In the genomic region with DNA sequence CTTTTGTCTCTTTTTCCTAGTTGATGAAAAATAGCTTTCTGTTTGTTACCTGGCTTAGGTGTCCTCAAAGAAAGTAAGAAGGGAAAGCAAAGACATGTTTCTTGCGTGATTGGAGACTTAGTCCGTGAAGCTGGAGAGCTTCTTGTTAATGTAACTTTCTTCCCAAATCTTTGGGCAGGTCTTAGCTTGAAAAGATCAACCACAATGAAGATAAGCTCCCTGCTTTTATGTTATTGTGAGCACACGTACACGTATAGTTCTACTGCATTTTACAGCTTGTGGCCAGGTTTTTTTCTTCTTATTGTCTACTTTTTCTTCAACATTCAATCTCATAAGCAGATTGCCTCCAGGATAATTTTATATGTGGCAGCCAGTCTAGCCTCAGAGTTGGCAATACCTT, we compare ENCODE assay signal across 26 cellular contexts.
"Had no signal": no experiment of that assay in that cellular context is flagged by ENCODE, and none has a peak within 500 bp of the region (broad histone marks: within the 10 kb centered on the region; RNA-seq: fewer than 3 reads in every experiment).

No MANE protein-coding gene starts in this region.

- H3K27ac ChIP-seq: left ventricle myocardium inferior, ovary, right atrium auricular region, right lobe of liver, tibial nerve, uterus had no signal

- H3K9me3 ChIP-seq: mucosa of descending colon, ovary, right lobe of liver, uterus had no signal

- H3K36me3 Mint-ChIP-seq: natural killer cell treated with Interleukin-12 subunit alpha and Interleukin-12 subunit beta and Interleukin-15 and Interleukin-18, amount 100 ng/mL, for 72 hours had no signal

- H3K9me3 Mint-ChIP-seq: immature natural killer cell; natural killer cell treated with Interleukin-12 subunit alpha and Interleukin-12 subunit beta and Interleukin-15 and Interleukin-18, amount 100 ng/mL, for 72 hours had no signal

- H3K4me3 ChIP-seq: left ventricle myocardium inferior, lung, mucosa of descending colon, ovary, right atrium auricular region, right lobe of liver, smooth muscle cell, tibial nerve, uterus had no signal

- H3K4me2 ChIP-seq: smooth muscle cell had no signal

- ATAC-seq: mucosa of descending colon; naive thymus-derived CD4-positive, alpha-beta T cell; natural killer cell treated with Interleukin-12 subunit alpha and Interleukin-12 subunit beta and Interleukin-15 and Interleukin-18, amount 100 ng/mL, for 72 hours; right lobe of liver; stimulated activated memory B cell treated with anti-CD40 and anti-IgM and Interleukin-4, amounts not matched to agents 10 μg/mL and 1 μg/mL and 100 μg/mL, for 72 hours; stimulated activated naive CD8-positive, alpha-beta T cell treated with anti-CD3 and anti-CD28 coated beads, Interleukin-15, amount 100 ng/mL, for 72 hours had no signal

- H3K27ac Mint-ChIP-seq: immature natural killer cell; memory B cell; natural killer cell treated with Interleukin-12 subunit alpha and Interleukin-12 subunit beta and Interleukin-15 and Interleukin-18, amount 100 ng/mL, for 72 hours; progenitor cell of endocrine pancreas; stimulated activated memory B cell treated with anti-CD40 and anti-IgM and Interleukin-4, amounts not matched to agents 10 μg/mL and 1 μg/mL and 100 μg/mL, for 72 hours; stimulated activated naive CD8-positive, alpha-beta T cell treated with anti-CD3 and anti-CD28 coated beads, Interleukin-15, amount 100 ng/mL, for 72 hours; type B pancreatic cell had no signal

- DNase-seq: hippocampal formation; immature natural killer cell; left ventricle myocardium inferior; midbrain; mucosa of descending colon; naive thymus-derived CD4-positive, alpha-beta T cell; ovary; right lobe of liver; stimulated activated CD4-positive, alpha-beta T cell treated with anti-CD3 and anti-CD28 coated beads, Interleukin-1b, Interleukin-23, amount 100 ng/mL, for 48 hours; stimulated activated CD4-positive, alpha-beta T cell treated with anti-CD3 and anti-CD28 coated beads, Interleukin-2, amount 100 ng/mL, for 48 hours; stimulated activated CD4-positive, alpha-beta T cell treated with anti-CD3 and anti-CD28 coated beads, Interleukin-4, amount 100 ng/mL, for 4 hours; stimulated activated CD8-positive, alpha-beta memory T cell treated with anti-CD3 and anti-CD28 coated beads, Interleukin-4, amount 100 ng/mL, for 48 hours; stimulated activated naive CD4-positive, alpha-beta T cell treated with Interleukin-2 at 50 U/mL for 16 hours; stimulated activated naive CD8-positive, alpha-beta T cell treated with anti-CD3 and anti-CD28 coated beads, Interleukin-15, amount 100 ng/mL, for 72 hours; substantia nigra; uterus had no signal

- H3K4me3 Mint-ChIP-seq: immature natural killer cell; memory B cell; naive thymus-derived CD4-positive, alpha-beta T cell; natural killer cell treated with Interleukin-12 subunit alpha and Interleukin-12 subunit beta and Interleukin-15 and Interleukin-18, amount 100 ng/mL, for 72 hours; stimulated activated memory B cell treated with anti-CD40 and anti-IgM and Interleukin-4, amounts not matched to agents 10 μg/mL and 1 μg/mL and 100 μg/mL, for 72 hours; stimulated activated naive CD8-positive, alpha-beta T cell treated with anti-CD3 and anti-CD28 coated beads, Interleukin-15, amount 100 ng/mL, for 72 hours; type B pancreatic cell had no signal

- FAIRE-seq: islet of Langerhans had no signal

- H3K4me1 ChIP-seq: left ventricle myocardium inferior, right atrium auricular region, right lobe of liver, uterus had no signal

- H3K27me3 Mint-ChIP-seq: memory B cell; natural killer cell treated with Interleukin-12 subunit alpha and Interleukin-12 subunit beta and Interleukin-15 and Interleukin-18, amount 100 ng/mL, for 72 hours; progenitor cell of endocrine pancreas; stimulated activated memory B cell treated with anti-CD40 and anti-IgM and Interleukin-4, amounts not matched to agents 10 μg/mL and 1 μg/mL and 100 μg/mL, for 72 hours; stimulated activated naive CD8-positive, alpha-beta T cell treated with anti-CD3 and anti-CD28 coated beads, Interleukin-15, amount 100 ng/mL, for 72 hours; type B pancreatic cell had no signal

- H3K27me3 ChIP-seq: ovary, right atrium auricular region, right lobe of liver, tibial nerve, uterus had no signal

- H3K36me3 ChIP-seq: left ventricle myocardium inferior, ovary, right atrium auricular region, right lobe of liver, tibial nerve, uterus had no signal
